ENCODE assay signal across 8 cellular contexts in genomic region chr14:23160924-23161522, GRCh38. TPM values are rescaled to one million over a fixed set of nuclear protein-coding genes. Genes with fewer than 3 reads are reported as not detected.
DNase-seq lines count a peak whose midpoint lies in the region; ATAC-seq and TF ChIP-seq lines count a peak whose summit lies in the region.

No MANE protein-coding gene starts in this region.

- CTCF ChIA-PET in activated naive CD4-positive, alpha-beta T cell treated with anti-CD3 and anti-CD28 coated beads, Interleukin-2, amount 10 ng/mL, durations not matched to agents 7 days and 5 days (lab: Charles Lee) = interaction anchor here (2.3 kb wide), 1 partner anchor 41 kb away, joined by 10 read pairs; no protein-coding TSS in a partner anchor

- peak overlapping the region; percentile 19 for H3K27ac Mint-ChIP-seq in activated naive CD4-positive, alpha-beta T cell treated with anti-CD3 and anti-CD28 coated beads, Interleukin-2, amount 50 U/mL, for 24 hours
- H3K27ac Mint-ChIP-seq in activated naive CD4-positive, alpha-beta T cell treated with anti-CD3 and anti-CD28 coated beads, Interleukin-2, amount 10 ng/mL, durations not matched to agents 7 days and 5 days = no peak overlapping the region

- DNase-seq in activated naive CD4-positive, alpha-beta T cell treated with anti-CD3 and anti-CD28 coated beads, Interleukin-2, amount 10 ng/mL, durations not matched to agents 7 days and 5 days = no peak
- peak in 46 of 61 donors; percentile 19 to 93 (median 64) for DNase-seq in caudate nucleus (lab: John Stamatoyannopoulos, UW)
- DNase-seq in kidney tubule cell (ENCODE audit: low spot score) = peak; percentile 79
- DNase-seq in testis = peak; percentile 62
- DNase-seq in NCI-H526 treated with DMSO at 0.1 percent for 48 hours (lab: John Stamatoyannopoulos, UW) = no peak
- DNase-seq in SHP77 treated with DMSO at 0.1 percent for 48 hours (lab: John Stamatoyannopoulos, UW) = no peak

- no peaks in the 10 kb centered on the region for H3K9me3 Mint-ChIP-seq in activated naive CD4-positive, alpha-beta T cell treated with anti-CD3 and anti-CD28 coated beads, Interleukin-2, amount 50 U/mL, for 24 hours
- H3K9me3 Mint-ChIP-seq in activated naive CD4-positive, alpha-beta T cell treated with anti-CD3 and anti-CD28 coated beads, Interleukin-2, amount 10 ng/mL, durations not matched to agents 7 days and 5 days = no peaks in the 10 kb centered on the region

- TF ChIP-seq CTCF in testis (IDR thresholded peaks at IDR 0.05) = no peak

- no peak for TF ChIP-seq POLR2A in testis (IDR thresholded peaks at IDR 0.05)

- H3K27me3 ChIP-seq in testis = no peaks in the 10 kb centered on the region

- intact Hi-C loops in testis (cut with DNase I; ENCODE audit: low total_unique reads) = no loop called here

- 62 to 63% methylated on average over 11 of the region's 11 CpGs for WGBS in testis, 2 donors

- H3K4me3 Mint-ChIP-seq in activated naive CD4-positive, alpha-beta T cell treated with anti-CD3 and anti-CD28 coated beads, Interleukin-2, amount 50 U/mL, for 24 hours = peak overlapping the region; percentile 19
- no peak overlapping the region for H3K4me3 Mint-ChIP-seq in activated naive CD4-positive, alpha-beta T cell treated with anti-CD3 and anti-CD28 coated beads, Interleukin-2, amount 10 ng/mL, durations not matched to agents 7 days and 5 days

- no peak overlapping the region for H3K4me3 ChIP-seq in testis

- H3K9me3 ChIP-seq in testis = no peaks in the 10 kb centered on the region

- peaks cover 47% of the 10 kb centered on the region for H3K4me1 Mint-ChIP-seq in activated naive CD4-positive, alpha-beta T cell treated with anti-CD3 and anti-CD28 coated beads, Interleukin-2, amount 50 U/mL, for 24 hours
- H3K4me1 Mint-ChIP-seq in activated naive CD4-positive, alpha-beta T cell treated with anti-CD3 and anti-CD28 coated beads, Interleukin-2, amount 10 ng/mL, durations not matched to agents 7 days and 5 days = peaks cover 24% of the 10 kb centered on the region

- H3K36me3 ChIP-seq in testis (ENCODE audit: low read depth, missing control alignments) = no peaks in the 10 kb centered on the region

- H3K4me1 ChIP-seq in testis = peaks cover 27% of the 10 kb centered on the region

- H3K36me3 Mint-ChIP-seq in activated naive CD4-positive, alpha-beta T cell treated with anti-CD3 and anti-CD28 coated beads, Interleukin-2, amount 50 U/mL, for 24 hours = no peaks in the 10 kb centered on the region
- H3K36me3 Mint-ChIP-seq in activated naive CD4-positive, alpha-beta T cell treated with anti-CD3 and anti-CD28 coated beads, Interleukin-2, amount 10 ng/mL, durations not matched to agents 7 days and 5 days = no peaks in the 10 kb centered on the region

- H3K27ac ChIP-seq in caudate nucleus (ENCODE audit: low read depth, low read length) (peak overlapping the region; percentile 74), testis (peak overlapping the region; percentile 44 to 65)

- ATAC-seq in HG02678 (IDR thresholded peaks at IDR 0.05; ENCODE audit: unreplicated experiment) = no peak

- no peaks in the 10 kb centered on the region for H3K27me3 Mint-ChIP-seq in activated naive CD4-positive, alpha-beta T cell treated with anti-CD3 and anti-CD28 coated beads, Interleukin-2, amount 50 U/mL, for 24 hours
- H3K27me3 Mint-ChIP-seq in activated naive CD4-positive, alpha-beta T cell treated with anti-CD3 and anti-CD28 coated beads, Interleukin-2, amount 10 ng/mL, durations not matched to agents 7 days and 5 days = peaks cover 22% of the 10 kb centered on the region

RNA-seq across cellular contexts. Expression of gene SLC7A8, which starts 22.4 kb away (rescaled TPM):
- total RNA-seq in testis = 10 to 100 TPM; 78.2 to 94.2 TPM
- polyA plus RNA-seq in testis (ENCODE audit: insufficient read depth, low read depth, low replicate concordance) = 73.5 TPM

RNA-seq across cellular contexts. Expression of gene CEBPE, which starts 42.0 kb away (rescaled TPM):
- under 1 TPM; 0.19 to 0.24 TPM for total RNA-seq in testis
- not detected for polyA plus RNA-seq in testis (ENCODE audit: insufficient read depth, low read depth, low replicate concordance)

RNA-seq across cellular contexts. Expression of gene CIROP, which starts 56.2 kb away (rescaled TPM):
- not detected for total RNA-seq in testis
- not detected for polyA plus RNA-seq in testis (ENCODE audit: insufficient read depth, low read depth, low replicate concordance)

Comparison
In these comparisons a context has a peak if more than half of its experiments do, and no peak if none do; other contexts are left out.
1. DNase-seq: peak in caudate nucleus (46 of 61), kidney tubule cell (single experiment) and testis (single experiment); none in activated naive CD4-positive, alpha-beta T cell treated with anti-CD3 and anti-CD28 coated beads, Interleukin-2, amount 10 ng/mL, durations not matched to agents 7 days and 5 days (single experiment), NCI-H526 treated with DMSO at 0.1 percent for 48 hours (single experiment) and SHP77 treated with DMSO at 0.1 percent for 48 hours (single experiment).